Comparison of ENCODE assay signal across 15 cellular contexts in genomic region chr12:64006211-64006610, GRCh38.
DNase-seq lines count a peak whose midpoint lies in the region; ATAC-seq and TF ChIP-seq lines count a peak whose summit lies in the region.
"Had no signal": no experiment of that assay in that cellular context is flagged by ENCODE, and none has a peak within 500 bp of the region (broad histone marks: within the 10 kb centered on the region; RNA-seq: fewer than 3 reads in every experiment).

No MANE protein-coding gene starts in this region.

- no peak overlapping the region for H2AFZ ChIP-seq in osteoblast (ENCODE audit: low read length)

- peak overlapping the region; percentile 65 for H3K27ac ChIP-seq in osteoblast (ENCODE audit: low read depth, low read length)
- H3K27ac ChIP-seq: psoas muscle had no signal

- no peak for ATAC-seq in HG03095 (IDR thresholded peaks at IDR 0.05; ENCODE audit: unreplicated experiment)
- no peak for ATAC-seq in GM18498 (IDR thresholded peaks at IDR 0.05; ENCODE audit: unreplicated experiment)
- ATAC-seq: activated CD4-positive, alpha-beta T cell treated with anti-CD3 and anti-CD28 coated beads for 36 hours; psoas muscle; T-helper 17 cell had no signal

- H3K4me1 ChIP-seq in osteoblast (ENCODE audit: insufficient read depth, low read length): peaks cover 43% of the 10 kb centered on the region
- H3K4me1 ChIP-seq: psoas muscle had no signal

- H3K27me3 ChIP-seq in osteoblast (ENCODE audit: insufficient read depth, low read length): no peaks in the 10 kb centered on the region

- TF ChIP-seq CTCF in fibroblast of pulmonary artery (IDR thresholded peaks at IDR 0.05; ENCODE audit: low read length, missing control alignments) (no peak), osteoblast (IDR thresholded peaks at IDR 0.05; ENCODE audit: extremely low read depth, low read depth, low read length) (no peak)

- peak; percentile 85 for DNase-seq in EL
- peak; percentile 78 for DNase-seq in NCI-H82 (lab: John Stamatoyannopoulos, UW)
- DNase-seq in fibroblast of pulmonary artery (ENCODE audit: low read depth): peak; percentile 54
- peak; percentile 75 for DNase-seq in osteoblast (ENCODE audit: insufficient read length, low spot score, missing footprints)
- no peak for DNase-seq in stimulated activated CD8-positive, alpha-beta memory T cell treated with anti-CD3 and anti-CD28 coated beads, Interleukin-4, amount 100 ng/mL, for 48 hours
- DNase-seq in 8988T: no peak
- DNase-seq: activated CD4-positive, alpha-beta T cell treated with anti-CD3 and anti-CD28 coated beads for 36 hours; activated naive CD8-positive, alpha-beta T cell treated with anti-CD3 and anti-CD28 coated beads for 36 hours; CD4-positive, CD25-positive, alpha-beta regulatory T cell; Karpas-422; NCI-H748 treated with DMSO at 0.1 percent for 48 hours; psoas muscle; T-helper 17 cell had no signal

- H3K36me3 ChIP-seq in osteoblast (ENCODE audit: insufficient read depth, low read length): peaks cover 3% of the 10 kb centered on the region

- H4K20me1 ChIP-seq in osteoblast (ENCODE audit: insufficient read depth, low read length): no peaks in the 10 kb centered on the region

- H3K9me3 ChIP-seq in osteoblast (ENCODE audit: low read depth, low read length): no peaks in the 10 kb centered on the region
- H3K9me3 ChIP-seq: psoas muscle had no signal

- H3K79me2 ChIP-seq in osteoblast (ENCODE audit: insufficient read depth, low read length): peaks cover 24% of the 10 kb centered on the region

- H3K4me3 ChIP-seq in fibroblast of pulmonary artery (replicated peaks; ENCODE audit: low read depth, low read length): no peak overlapping the region
- H3K4me3 ChIP-seq in osteoblast (ENCODE audit: insufficient read depth, low read length): no peak overlapping the region
- H3K4me3 ChIP-seq: psoas muscle had no signal

- H3K4me2 ChIP-seq in osteoblast (ENCODE audit: insufficient read depth, low read length): peak overlapping the region; percentile 0

Comparison
In these comparisons a context has a peak if more than half of its experiments do, and no peak if none do; other contexts are left out.
1. DNase-seq: peak in EL (single experiment), NCI-H82 (single experiment), fibroblast of pulmonary artery (single experiment) and osteoblast (single experiment); none in stimulated activated CD8-positive, alpha-beta memory T cell treated with anti-CD3 and anti-CD28 coated beads, Interleukin-4, amount 100 ng/mL, for 48 hours (single experiment) and 8988T (single experiment).